ENCODE assay signal across 24 cellular contexts in genomic region chrX:150514462-150514861, GRCh38.
"Had no signal": no experiment of that assay in that cellular context is flagged by ENCODE, and none has a peak within 500 bp of the region (broad histone marks: within the 10 kb centered on the region; RNA-seq: fewer than 3 reads in every experiment).

No MANE protein-coding gene starts in this region.

- H3K36me3 Mint-ChIP-seq: immature natural killer cell, mesothelial cell of epicardium, naive B cell had no signal

- ATAC-seq: foreskin keratinocyte, gastroesophageal sphincter, left cardiac atrium, left lung, left ventricle myocardium superior, lower lobe of right lung, mucosa of descending colon had no signal

- H3K79me2 ChIP-seq: hepatocyte had no signal

- H3K9me3 ChIP-seq: esophagus muscularis mucosa, gastroesophageal sphincter, heart left ventricle, left lung, lower lobe of right lung, mucosa of descending colon had no signal

- H3K4me3 Mint-ChIP-seq: immature natural killer cell, mesothelial cell of epicardium, naive B cell had no signal

- H3K4me3 ChIP-seq: coronary artery, dorsolateral prefrontal cortex, esophagus muscularis mucosa, gastroesophageal sphincter, heart left ventricle, hepatocyte, left lung, lower lobe of right lung, mucosa of descending colon had no signal

- H2AFZ ChIP-seq: hepatocyte had no signal

- DNase-seq: dermis blood vessel endothelial cell; dorsolateral prefrontal cortex; effector CD4-positive, alpha-beta T cell; effector memory CD4-positive, alpha-beta T cell; foreskin keratinocyte; heart left ventricle; hypothalamus; immature natural killer cell; left cardiac atrium; left lung; left ventricle myocardium superior; lower lobe of right lung; mesenchymal stem cell; mucosa of descending colon; naive B cell had no signal

- FAIRE-seq: colon, endothelial cell of umbilical vein, frontal cortex, keratinocyte had no signal

- H3K9me3 Mint-ChIP-seq: immature natural killer cell had no signal

- H3K27ac ChIP-seq: coronary artery, dorsolateral prefrontal cortex, esophagus muscularis mucosa, foreskin keratinocyte, gastroesophageal sphincter, heart left ventricle, hepatocyte, left lung, lower lobe of right lung had no signal

- H3K4me1 Mint-ChIP-seq: immature natural killer cell, mesothelial cell of epicardium had no signal

- H3K27me3 ChIP-seq: esophagus muscularis mucosa, foreskin keratinocyte, gastroesophageal sphincter, heart left ventricle, hepatocyte, left lung had no signal

- H3K27ac Mint-ChIP-seq: immature natural killer cell, mesothelial cell of epicardium had no signal

- H3K4me2 ChIP-seq: hepatocyte had no signal

- H3K4me1 ChIP-seq: esophagus muscularis mucosa, foreskin keratinocyte, heart left ventricle, left lung had no signal

- H3K36me3 ChIP-seq: heart left ventricle, left lung, lower lobe of right lung had no signal
